ENCODE assay signal across 1 cellular context in genomic region chr20:3820048-3820900, GRCh38.
A peak's percentile ranks its signal among the peaks of the same experiment; 100 is the strongest.
TF ChIP-seq lines count a peak whose summit lies in the region.

A gene with protein sequence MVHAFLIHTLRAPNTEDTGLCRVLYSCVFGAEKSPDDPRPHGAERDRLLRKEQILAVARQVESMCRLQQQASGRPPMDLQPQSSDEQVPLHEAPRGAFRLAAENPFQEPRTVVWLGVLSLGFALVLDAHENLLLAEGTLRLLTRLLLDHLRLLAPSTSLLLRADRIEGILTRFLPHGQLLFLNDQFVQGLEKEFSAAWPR (plus strand): TSS chr20:3820547. CDS start chr20:3822118, 1,571 bp downstream.

TF ChIP-seq in GM12878, 131 proteins besides CTCF, POLR2A, EP300 and RAD21 (continued from another document):
- peak; percentile 19; the same call in 1 of the 2 replicates for TF ChIP-seq ZBTB40 (IDR thresholded peaks at IDR 0.05; ENCODE audit: borderline replicate concordance)
- peak; percentile 54 for TF ChIP-seq IRF3 (IDR thresholded peaks at IDR 0.05)
- TF ChIP-seq PAX8 (IDR thresholded peaks at IDR 0.05): no peak
- TF ChIP-seq NRF1 (conservative IDR thresholded peaks at IDR 0.05; ENCODE audit: low read depth, low read length): peak; percentile 64
- TF ChIP-seq TCF3 (IDR thresholded peaks at IDR 0.05; ENCODE audit: borderline replicate concordance, insufficient read depth, low read depth, low read length): 0 out of 2 replicates have a peak, but pooled peaks have one; percentile 38
TF ChIP-seq in GM12878: peak in this region for 61.
